ENCODE assay signal across 21 cellular contexts in the genomic region with DNA sequence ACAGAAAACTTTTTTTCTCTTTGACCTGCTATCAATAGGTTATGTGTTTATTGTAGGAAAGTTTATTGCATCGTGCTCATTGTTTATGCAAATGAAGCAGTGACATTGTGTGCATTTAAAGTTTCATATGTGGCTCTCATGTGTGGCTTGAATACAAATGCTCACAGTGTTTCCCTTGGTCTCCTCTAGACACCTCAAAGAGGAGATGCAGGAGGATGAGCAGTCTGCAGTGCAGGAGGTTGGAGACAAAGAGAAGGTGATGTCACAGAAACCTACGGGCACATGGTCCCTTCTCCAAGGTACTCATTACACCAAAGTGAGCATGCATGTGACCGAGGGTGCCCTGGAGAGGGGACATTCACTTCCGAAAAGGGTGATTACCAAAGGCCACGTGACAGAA.
A peak's percentile ranks its signal among the peaks of the same experiment; 100 is the strongest.
DNase-seq lines count a peak whose midpoint lies in the region; ATAC-seq, FAIRE-seq and TF ChIP-seq lines count a peak whose summit lies in the region.
"Had no signal": no experiment of that assay in that cellular context is flagged by ENCODE, and none has a peak within 500 bp of the region (broad histone marks: within the 10 kb centered on the region; RNA-seq: fewer than 3 reads in every experiment).

No MANE protein-coding gene starts in this region.

- no peaks in the 10 kb centered on the region for H3K9me3 ChIP-seq in GM12878 (replicated peaks; ENCODE audit: control insufficient read depth, insufficient read depth, low read length)
- H3K9me3 ChIP-seq: BLaER1 had no signal

- RAD21 ChIA-PET in GM12878 (lab: Charles Lee; ENCODE audit: unreplicated experiment): no interaction called here

- TF ChIP-seq RAD21 in GM12878 (IDR thresholded peaks at IDR 0.05; ENCODE audit: insufficient read depth, low read depth, low read length): no peak

- FAIRE-seq in GM12878 (lab: Jason Lieb, UNC): no peak
- FAIRE-seq: A204.1, GM12892, H54 had no signal

- H3K4me3 ChIP-seq in GM12878: no peak overlapping the region
- H3K4me3 ChIP-seq: BLaER1 had no signal

- no peak overlapping the region for H3K9ac ChIP-seq in GM12878 (ENCODE audit: control insufficient read depth, insufficient read depth, low read length)
- H3K9ac ChIP-seq: BLaER1 had no signal

- POLR2A ChIA-PET in GM12878 (lab: Charles Lee): no interaction called here

- TF ChIP-seq EP300 in GM12878 (IDR thresholded peaks at IDR 0.05; ENCODE audit: borderline replicate concordance in 1 of 2, control insufficient read depth in 1 of 2, low read depth in 2 of 2, low read length in 2 of 2): no peak

- peak overlapping the region; percentile 50 for H3K27ac Mint-ChIP-seq in glutamatergic neuron (ENCODE audit: unreplicated experiment)
- H3K27ac Mint-ChIP-seq in activated T-helper 1 cell treated with anti-CD3 and anti-CD28 coated beads, Interleukin-12 subunit alpha, Interleukin-12 subunit beta, Interleukin-2, Interleukin-4 antibody, amounts not matched to agents 30 ng/mL and 10 ng/mL and 1 ng/mL, durations not matched to agents 14 hours and 24 hours and 36 hours: no peak overlapping the region
- H3K27ac Mint-ChIP-seq: B cell; CD4-positive, CD25-positive, alpha-beta regulatory T cell; CD8-positive, alpha-beta T cell had no signal

- H3K36me3 Mint-ChIP-seq in glutamatergic neuron (ENCODE audit: unreplicated experiment): no peaks in the 10 kb centered on the region
- H3K36me3 Mint-ChIP-seq in activated T-helper 1 cell treated with anti-CD3 and anti-CD28 coated beads, Interleukin-12 subunit alpha, Interleukin-12 subunit beta, Interleukin-2, Interleukin-4 antibody, amounts not matched to agents 30 ng/mL and 10 ng/mL and 1 ng/mL, durations not matched to agents 14 hours and 24 hours and 36 hours (ENCODE audit: low read depth): no peaks in the 10 kb centered on the region
- H3K36me3 Mint-ChIP-seq: CD4-positive, CD25-positive, alpha-beta regulatory T cell; CD8-positive, alpha-beta T cell had no signal

- ATAC-seq in GM12878: peak; percentile 58
- ATAC-seq in GM19452 (IDR thresholded peaks at IDR 0.05; ENCODE audit: unreplicated experiment): no peak
- ATAC-seq: CD8-positive, alpha-beta T cell had no signal

- TF ChIP-seq POLR2A in GM12878 (IDR thresholded peaks at IDR 0.05; ENCODE audit: low read depth, low read length): no peak

- SMC1A ChIA-PET in GM12878 (lab: Charles Lee; ENCODE audit: uncharacterized antibody, unreplicated experiment): no interaction called here

- H3K79me2 ChIP-seq in GM12878 (ENCODE audit: control insufficient read depth, insufficient read depth, low read length): no peaks in the 10 kb centered on the region

- in situ Hi-C loops in GM12878 (cut with MboI): no loop called here

- WGBS in GM12878 (ENCODE audit: insufficient coverage, insufficient replicate concordance, low lambda C conversion rate, missing lambda C conversion rate): 20% methylated on average over 5 of the region's 5 CpGs

- BruUV-seq in GM12878 (replicated peaks; lab: Mats Ljungman, UMichigan): no TSS peak

- no peaks in the 10 kb centered on the region; a peak in 1 of 4 replicates for H3K27me3 ChIP-seq in GM12878 (replicated peaks in 1 of 2; ENCODE audit: control insufficient read depth in 2 of 2, insufficient read depth in 2 of 2, low read length in 1 of 2)
- H3K27me3 ChIP-seq: BLaER1 had no signal

- no peaks in the 10 kb centered on the region for H3K27me3 Mint-ChIP-seq in glutamatergic neuron (ENCODE audit: unreplicated experiment)
- no peaks in the 10 kb centered on the region for H3K27me3 Mint-ChIP-seq in activated T-helper 1 cell treated with anti-CD3 and anti-CD28 coated beads, Interleukin-12 subunit alpha, Interleukin-12 subunit beta, Interleukin-2, Interleukin-4 antibody, amounts not matched to agents 30 ng/mL and 10 ng/mL and 1 ng/mL, durations not matched to agents 14 hours and 24 hours and 36 hours (ENCODE audit: insufficient read depth)
- H3K27me3 Mint-ChIP-seq: B cell; CD4-positive, CD25-positive, alpha-beta regulatory T cell had no signal

- H3K36me3 ChIP-seq in GM12878 (ENCODE audit: control insufficient read depth in 2 of 2, insufficient read depth in 2 of 2, low read length in 1 of 2): no peaks in the 10 kb centered on the region
- H3K36me3 ChIP-seq: BLaER1 had no signal

- CTCF ChIA-PET in GM12878 (lab: Yijun Ruan, JAX): interaction anchor here (0.7 kb wide), 1 partner anchor 15 kb away, joined by 3 read pairs; no protein-coding TSS in a partner anchor

- H3K4me1 ChIP-seq in GM12878 (ENCODE audit: control insufficient read depth, insufficient read depth, low read length): no peaks in the 10 kb centered on the region
- H3K4me1 ChIP-seq: BLaER1 had no signal

- H3K4me2 ChIP-seq in GM12878 (ENCODE audit: control insufficient read depth, insufficient read depth): no peak overlapping the region
- H3K4me2 ChIP-seq: BLaER1 had no signal

- no peak overlapping the region for H3K27ac ChIP-seq in GM12878 (ENCODE audit: control insufficient read depth, insufficient read depth)
- H3K27ac ChIP-seq: 22Rv1, BLaER1, C4-2B had no signal

- intact Hi-C loops in GM12878 (cut with micrococcal nuclease; ENCODE audit: unreplicated experiment): no loop called here
- intact Hi-C loops in activated T-helper 1 cell treated with anti-CD3 and anti-CD28 coated beads, Interleukin-12 subunit alpha, Interleukin-12 subunit beta, Interleukin-2, Interleukin-4 antibody, amounts not matched to agents 30 ng/mL and 10 ng/mL and 1 ng/mL, durations not matched to agents 14 hours and 24 hours and 36 hours (cut with micrococcal nuclease): no loop called here

- H3K9me3 Mint-ChIP-seq in glutamatergic neuron (ENCODE audit: unreplicated experiment): peaks cover 4% of the 10 kb centered on the region
- no peaks in the 10 kb centered on the region for H3K9me3 Mint-ChIP-seq in activated T-helper 1 cell treated with anti-CD3 and anti-CD28 coated beads, Interleukin-12 subunit alpha, Interleukin-12 subunit beta, Interleukin-2, Interleukin-4 antibody, amounts not matched to agents 30 ng/mL and 10 ng/mL and 1 ng/mL, durations not matched to agents 14 hours and 24 hours and 36 hours

- no peaks in the 10 kb centered on the region for H4K20me1 ChIP-seq in GM12878 (ENCODE audit: control insufficient read depth, insufficient read depth)
- H4K20me1 ChIP-seq: BLaER1 had no signal

- peaks cover 19% of the 10 kb centered on the region for H3K4me1 Mint-ChIP-seq in glutamatergic neuron (ENCODE audit: low read depth, unreplicated experiment)
- no peaks in the 10 kb centered on the region for H3K4me1 Mint-ChIP-seq in activated T-helper 1 cell treated with anti-CD3 and anti-CD28 coated beads, Interleukin-12 subunit alpha, Interleukin-12 subunit beta, Interleukin-2, Interleukin-4 antibody, amounts not matched to agents 30 ng/mL and 10 ng/mL and 1 ng/mL, durations not matched to agents 14 hours and 24 hours and 36 hours (ENCODE audit: low read depth)
- H3K4me1 Mint-ChIP-seq: B cell; CD4-positive, CD25-positive, alpha-beta regulatory T cell had no signal

- no peak overlapping the region for H3K4me3 Mint-ChIP-seq in glutamatergic neuron (ENCODE audit: unreplicated experiment)
- H3K4me3 Mint-ChIP-seq in activated T-helper 1 cell treated with anti-CD3 and anti-CD28 coated beads, Interleukin-12 subunit alpha, Interleukin-12 subunit beta, Interleukin-2, Interleukin-4 antibody, amounts not matched to agents 30 ng/mL and 10 ng/mL and 1 ng/mL, durations not matched to agents 14 hours and 24 hours and 36 hours: no peak overlapping the region
- H3K4me3 Mint-ChIP-seq: B cell; CD4-positive, CD25-positive, alpha-beta regulatory T cell; CD8-positive, alpha-beta T cell had no signal

- peak; percentile 35 for DNase-seq in DMS 273 (lab: John Stamatoyannopoulos, UW; ENCODE audit: unreplicated experiment)
- no peak for DNase-seq in DMS 273 treated with DMSO at 0.1 percent for 48 hours (lab: John Stamatoyannopoulos, UW)
- no peak for DNase-seq in GM12878 (ENCODE audit: low read depth, low spot score)
- no peak for DNase-seq in glutamatergic neuron
- DNase-seq in activated T-helper 1 cell treated with anti-CD3 and anti-CD28 coated beads, Interleukin-12 subunit alpha, Interleukin-12 subunit beta, Interleukin-2, Interleukin-4 antibody, amounts not matched to agents 30 ng/mL and 10 ng/mL and 1 ng/mL, durations not matched to agents 14 hours and 24 hours and 36 hours (ENCODE audit: low spot score): no peak
- DNase-seq: Caco-2; CD4-positive, CD25-positive, alpha-beta regulatory T cell; CD8-positive, alpha-beta T cell; DMS53; DMS79 treated with DMSO at 0.1 percent for 48 hours; GF-D8; GOT3; HCEC 1CT had no signal

- TF ChIP-seq CTCF in GM12878 (IDR thresholded peaks at IDR 0.05 in 2 of 3, conservative IDR thresholded peaks at IDR 0.05 in 1 of 3; ENCODE audit: control insufficient read depth in 2 of 3, extremely low read depth in 1 of 3, insufficient read depth in 1 of 3, low read depth in 3 of 3, low read length in 3 of 3): no peak
- no peak for TF ChIP-seq CTCF in glutamatergic neuron (IDR thresholded peaks at IDR 0.05; ENCODE audit: partially characterized antibody, unreplicated experiment)

- no peak overlapping the region for H2AFZ ChIP-seq in GM12878 (ENCODE audit: control insufficient read depth, low read depth, low read length)

TF ChIP-seq in GM12878, 131 proteins besides CTCF, POLR2A, EP300 and RAD21:
- no peak for TF ChIP-seq TBL1XR1 (IDR thresholded peaks at IDR 0.05; ENCODE audit: low read depth, low read length)
- TF ChIP-seq, protein P1, sequence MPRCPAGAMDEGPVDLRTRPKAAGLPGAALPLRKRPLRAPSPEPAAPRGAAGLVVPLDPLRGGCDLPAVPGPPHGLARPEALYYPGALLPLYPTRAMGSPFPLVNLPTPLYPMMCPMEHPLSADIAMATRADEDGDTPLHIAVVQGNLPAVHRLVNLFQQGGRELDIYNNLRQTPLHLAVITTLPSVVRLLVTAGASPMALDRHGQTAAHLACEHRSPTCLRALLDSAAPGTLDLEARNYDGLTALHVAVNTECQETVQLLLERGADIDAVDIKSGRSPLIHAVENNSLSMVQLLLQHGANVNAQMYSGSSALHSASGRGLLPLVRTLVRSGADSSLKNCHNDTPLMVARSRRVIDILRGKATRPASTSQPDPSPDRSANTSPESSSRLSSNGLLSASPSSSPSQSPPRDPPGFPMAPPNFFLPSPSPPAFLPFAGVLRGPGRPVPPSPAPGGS (IDR thresholded peaks at IDR 0.05; ENCODE audit: borderline replicate concordance, insufficient read depth, low read depth, low read length, poor library complexity, severe bottlenecking): no peak
- TF ChIP-seq MTA2 (IDR thresholded peaks at IDR 0.05; ENCODE audit: low read depth): no peak
